Comparison of ENCODE assay signal across 20 cellular contexts in the genomic region with DNA sequence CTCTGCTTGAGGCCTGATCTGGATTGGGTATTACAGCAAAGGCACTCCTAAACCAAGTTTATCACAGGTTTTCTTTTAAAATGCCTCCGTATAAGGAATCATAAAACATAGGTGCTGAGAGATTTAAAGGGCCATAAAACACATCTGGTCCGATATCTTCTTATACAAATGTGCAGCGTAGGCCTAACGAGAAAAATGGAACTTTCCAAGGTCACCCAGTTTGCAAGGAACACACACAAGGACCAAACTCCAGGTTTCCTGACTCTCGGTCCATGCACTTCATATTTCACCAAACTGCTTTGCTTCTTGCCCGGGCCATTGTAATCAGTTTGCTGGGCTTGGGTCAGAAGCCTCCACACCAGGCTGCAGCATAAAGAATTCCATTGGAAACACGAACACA. TPM values are rescaled to one million over a fixed set of nuclear protein-coding genes. Genes with fewer than 3 reads are reported as not detected.
DNase-seq lines count a peak whose midpoint lies in the region; ATAC-seq and TF ChIP-seq lines count a peak whose summit lies in the region.
"Had no signal": no experiment of that assay in that cellular context is flagged by ENCODE, and none has a peak within 500 bp of the region (broad histone marks: within the 10 kb centered on the region; RNA-seq: fewer than 3 reads in every experiment).

No MANE protein-coding gene starts in this region.

- 34% methylated on average over 7 of the region's 7 CpGs for WGBS in hepatocyte (ENCODE audit: low lambda C conversion rate, missing lambda C conversion rate)
- WGBS in mesendoderm (ENCODE audit: extremely low coverage, insufficient coverage, low lambda C conversion rate), result no CpG with 5 or more reads among the region's 7 CpGs

- H3K79me1 ChIP-seq in mesendoderm (ENCODE audit: low read length), result no peaks in the 10 kb centered on the region

- no peak overlapping the region for H2BK15ac ChIP-seq in mesendoderm (replicated peaks; ENCODE audit: low read depth)

- H3K9me2 ChIP-seq in hepatocyte (replicated peaks; ENCODE audit: insufficient read depth), result no peaks in the 10 kb centered on the region

- no peak overlapping the region for H3K4me3 Mint-ChIP-seq in nephron progenitor cell
- H3K4me3 Mint-ChIP-seq: B cell; CD4-positive, CD25-positive, alpha-beta regulatory T cell; CD8-positive, alpha-beta T cell had no signal

- no peak overlapping the region for H3K4ac ChIP-seq in mesendoderm (ENCODE audit: low read depth, low read length)

- TF ChIP-seq CTCF in HEK293 (tag by site-specific recombination; IDR thresholded peaks at IDR 0.05) (no peak), hepatocyte (IDR thresholded peaks at IDR 0.05; ENCODE audit: poor library complexity) (no peak), nephron progenitor cell (IDR thresholded peaks at IDR 0.05) (no peak)

- H4K8ac ChIP-seq in mesendoderm (ENCODE audit: low read depth, low read length), result no peak overlapping the region

- peaks cover 1% of the 10 kb centered on the region for H3K27me3 Mint-ChIP-seq in nephron progenitor cell (ENCODE audit: low read depth, poor library complexity)

- no peak overlapping the region for H3K23ac ChIP-seq in mesendoderm (ENCODE audit: low read length)

- no peaks in the 10 kb centered on the region for H4K20me1 ChIP-seq in hepatocyte (ENCODE audit: insufficient read depth, poor library complexity, severe bottlenecking)
- H4K20me1 ChIP-seq: BLaER1 had no signal

- H3K4me3 ChIP-seq in HEK293 (ENCODE audit: low read depth, low read length), result no peak overlapping the region
- no peak overlapping the region for H3K4me3 ChIP-seq in hepatocyte
- H3K4me3 ChIP-seq in mesendoderm (ENCODE audit: low read length), result no peak overlapping the region
- H3K4me3 ChIP-seq: BLaER1, GM23248 had no signal

- peaks cover 75% of the 10 kb centered on the region for H3K79me2 ChIP-seq in hepatocyte
- H3K79me2 ChIP-seq in mesendoderm (ENCODE audit: control insufficient read depth, insufficient read depth, low read length), result no peaks in the 10 kb centered on the region

- H3K18ac ChIP-seq in mesendoderm (ENCODE audit: low read length), result peak overlapping the region; percentile 41

- H2BK5ac ChIP-seq in mesendoderm (ENCODE audit: low read length), result no peak overlapping the region

- H3K4me2 ChIP-seq in hepatocyte (peak overlapping the region; percentile 9), mesendoderm (ENCODE audit: low read length) (no peak overlapping the region)
- H3K4me2 ChIP-seq: BLaER1 had no signal

- no peak overlapping the region for H2BK120ac ChIP-seq in mesendoderm (ENCODE audit: low read depth, low read length)

- ATAC-seq in GM19452 (IDR thresholded peaks at IDR 0.05; ENCODE audit: unreplicated experiment), result no peak
- ATAC-seq: CD8-positive, alpha-beta T cell had no signal

- H2AFZ ChIP-seq in hepatocyte, result no peak overlapping the region
- H2AFZ ChIP-seq: GM23248 had no signal

- H2AK5ac ChIP-seq in mesendoderm (ENCODE audit: low read length), result no peak overlapping the region

- H3K36me3 ChIP-seq in HEK293 (ENCODE audit: control insufficient read depth in 2 of 2, insufficient read depth in 1 of 2, low read length in 2 of 2) (no peaks in the 10 kb centered on the region), hepatocyte (replicated peaks; ENCODE audit: insufficient read depth, low read depth) (no peaks in the 10 kb centered on the region), mesendoderm (ENCODE audit: control insufficient read depth, insufficient read depth, low read length) (no peaks in the 10 kb centered on the region)
- H3K36me3 ChIP-seq: BLaER1 had no signal

- intact Hi-C loops in cardiac septum (cut with DNase I), result no loop called here

- H3K9me3 Mint-ChIP-seq in nephron progenitor cell, result no peaks in the 10 kb centered on the region
- H3K9me3 Mint-ChIP-seq: CD8-positive, alpha-beta T cell had no signal

- H3K27ac ChIP-seq in HEK293 (ENCODE audit: extremely low read depth, low read depth, low read length) (no peak overlapping the region), hepatocyte (peak overlapping the region; percentile 60), mesendoderm (ENCODE audit: low read depth, low read length) (no peak overlapping the region)
- H3K27ac ChIP-seq: 22Rv1, BLaER1, C4-2B, GM23248 had no signal

- CTCF ChIA-PET in HEK293 (lab: Yijun Ruan, JAX), result no interaction called here

- peaks cover 6% of the 10 kb centered on the region for H3K36me3 Mint-ChIP-seq in nephron progenitor cell (ENCODE audit: low read depth)
- H3K36me3 Mint-ChIP-seq: CD4-positive, CD25-positive, alpha-beta regulatory T cell; CD8-positive, alpha-beta T cell had no signal

- no peak overlapping the region for H3K56ac ChIP-seq in mesendoderm (ENCODE audit: low read length)

- H3K9me3 ChIP-seq in HEK293 (ENCODE audit: control insufficient read depth, insufficient read depth, low read depth, low read length) (no peaks in the 10 kb centered on the region), hepatocyte (ENCODE audit: low read depth) (no peaks in the 10 kb centered on the region)
- H3K9me3 ChIP-seq: BLaER1, Caco-2 had no signal

- H3K27ac Mint-ChIP-seq in nephron progenitor cell, result peak overlapping the region; percentile 74
- H3K27ac Mint-ChIP-seq: B cell; CD4-positive, CD25-positive, alpha-beta regulatory T cell; CD8-positive, alpha-beta T cell had no signal

- H3K4me1 ChIP-seq in HEK293 (ENCODE audit: control insufficient read depth, insufficient read depth, low read length), result no peaks in the 10 kb centered on the region
- H3K4me1 ChIP-seq in hepatocyte (ENCODE audit: insufficient read depth), result peaks cover 18% of the 10 kb centered on the region
- H3K4me1 ChIP-seq in mesendoderm (ENCODE audit: control insufficient read depth, low read depth, low read length), result peaks cover 4% of the 10 kb centered on the region
- H3K4me1 ChIP-seq: BLaER1 had no signal

- H3K4me1 Mint-ChIP-seq in nephron progenitor cell, result peaks cover 12% of the 10 kb centered on the region
- H3K4me1 Mint-ChIP-seq: B cell had no signal

- H3K27me3 ChIP-seq in hepatocyte (no peaks in the 10 kb centered on the region), mesendoderm (ENCODE audit: insufficient read depth, low read length, poor library complexity) (no peaks in the 10 kb centered on the region)
- H3K27me3 ChIP-seq: BLaER1 had no signal

- H4K5ac ChIP-seq in mesendoderm (ENCODE audit: low read length), result no peak overlapping the region

- DNase-seq in hepatocyte (ENCODE audit: low spot score) (peak; percentile 19), mesendoderm (no peak), nephron progenitor cell (no peak), SW 1271 (lab: John Stamatoyannopoulos, UW) (no peak), cardiac septum (ENCODE audit: low spot score) (no peak), hepatic stellate cell (ENCODE audit: low spot score) (no peak)
- DNase-seq: Caco-2; CD4-positive, CD25-positive, alpha-beta regulatory T cell; CD8-positive, alpha-beta T cell; DMS153; DND-41; GM23248; H7; HCEC 1CT had no signal

- no peak overlapping the region for H3K9ac ChIP-seq in mesendoderm (ENCODE audit: low read length)
- H3K9ac ChIP-seq: BLaER1, GM23248 had no signal

- POLR2A ChIA-PET in HEK293 (lab: Yijun Ruan, JAX), result no interaction called here

TF ChIP-seq in HEK293, 187 proteins besides CTCF, POLR2A, EP300 and RAD21 (continues in another document):
- TF ChIP-seq ZNF747 (tag by site-specific recombination; IDR thresholded peaks at IDR 0.05) (no peak), ZSCAN30 (tag by site-specific recombination; IDR thresholded peaks at IDR 0.05) (0 out of 2 replicates have a peak, but pooled peaks have one; percentile 27), ZBTB7A (tag by site-specific recombination; IDR thresholded peaks at IDR 0.05; ENCODE audit: low read depth) (no peak), GLIS1 (tag by site-specific recombination; IDR thresholded peaks at IDR 0.05) (0 out of 2 replicates have a peak, but pooled peaks have one; percentile 37), FEZF1 (tag by site-specific recombination; IDR thresholded peaks at IDR 0.05) (peak; percentile 49; the same call in 1 of the 2 replicates), ZNF175 (tag by site-specific recombination; IDR thresholded peaks at IDR 0.05) (no peak), EGR2 (tag by site-specific recombination; IDR thresholded peaks at IDR 0.05; ENCODE audit: low read depth) (no peak), WT1 (tag by site-specific recombination; IDR thresholded peaks at IDR 0.05) (no peak)
- TF ChIP-seq, protein P1, sequence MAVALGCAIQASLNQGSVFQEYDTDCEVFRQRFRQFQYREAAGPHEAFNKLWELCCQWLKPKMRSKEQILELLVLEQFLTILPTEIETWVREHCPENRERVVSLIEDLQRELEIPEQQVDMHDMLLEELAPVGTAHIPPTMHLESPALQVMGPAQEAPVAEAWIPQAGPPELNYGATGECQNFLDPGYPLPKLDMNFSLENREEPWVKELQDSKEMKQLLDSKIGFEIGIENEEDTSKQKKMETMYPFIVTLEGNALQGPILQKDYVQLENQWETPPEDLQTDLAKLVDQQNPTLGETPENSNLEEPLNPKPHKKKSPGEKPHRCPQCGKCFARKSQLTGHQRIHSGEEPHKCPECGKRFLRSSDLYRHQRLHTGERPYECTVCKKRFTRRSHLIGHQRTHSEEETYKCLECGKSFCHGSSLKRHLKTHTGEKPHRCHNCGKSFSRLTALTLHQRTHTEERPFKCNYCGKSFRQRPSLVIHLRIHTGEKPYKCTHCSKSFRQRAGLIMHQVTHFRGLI (tag by site-specific recombination; IDR thresholded peaks at IDR 0.05), result peak; percentile 73
- TF ChIP-seq, protein P2, sequence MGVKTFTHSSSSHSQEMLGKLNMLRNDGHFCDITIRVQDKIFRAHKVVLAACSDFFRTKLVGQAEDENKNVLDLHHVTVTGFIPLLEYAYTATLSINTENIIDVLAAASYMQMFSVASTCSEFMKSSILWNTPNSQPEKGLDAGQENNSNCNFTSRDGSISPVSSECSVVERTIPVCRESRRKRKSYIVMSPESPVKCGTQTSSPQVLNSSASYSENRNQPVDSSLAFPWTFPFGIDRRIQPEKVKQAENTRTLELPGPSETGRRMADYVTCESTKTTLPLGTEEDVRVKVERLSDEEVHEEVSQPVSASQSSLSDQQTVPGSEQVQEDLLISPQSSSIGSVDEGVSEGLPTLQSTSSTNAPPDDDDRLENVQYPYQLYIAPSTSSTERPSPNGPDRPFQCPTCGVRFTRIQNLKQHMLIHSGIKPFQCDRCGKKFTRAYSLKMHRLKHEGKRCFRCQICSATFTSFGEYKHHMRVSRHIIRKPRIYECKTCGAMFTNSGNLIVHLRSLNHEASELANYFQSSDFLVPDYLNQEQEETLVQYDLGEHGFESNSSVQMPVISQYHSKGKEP (tag by site-specific recombination; IDR thresholded peaks at IDR 0.05), result no peak

RNA-seq across cellular contexts. Expression of a gene that starts 22.1 kb away (rescaled TPM):
- total RNA-seq in hepatocyte, result 32.0 and 35.1 TPM in 2 replicates
- polyA plus RNA-seq in hepatocyte, result 34.1 and 35.4 TPM in 2 replicates
- polyA plus RNA-seq in mesendoderm (2013, experiment 1 of 2), result 3.0 TPM
- 3.5 TPM for polyA plus RNA-seq in mesendoderm (2013, experiment 2 of 2)
- total RNA-seq in cardiac septum, result 231 TPM
- total RNA-seq: B cell; CD8-positive, alpha-beta T cell; GM23248 had no signal
